32 cellular contexts compared by ENCODE assay signal in genomic region chr5:137105351-137105750, GRCh38.
"Had no signal": no experiment of that assay in that cellular context is flagged by ENCODE, and none has a peak within 500 bp of the region (broad histone marks: within the 10 kb centered on the region; RNA-seq: fewer than 3 reads in every experiment).

No MANE protein-coding gene starts in this region.

- H3K4me3 ChIP-seq: MG63 had no signal

- H3K9me3 ChIP-seq: MG63 had no signal

- DNase-seq: Karpas-422, Kasumi-1, MG63, MM.1S, MV-4-11, NCI-H1048, NCI-H1092, NCI-H1092 treated with DMSO at 0.1 percent for 48 hours, NCI-H1417 treated with DMSO at 0.1 percent for 48 hours, NCI-H1436, NCI-H1436 treated with DMSO at 0.1 percent for 48 hours, NCI-H146, NCI-H1694, NCI-H1694 treated with DMSO at 0.1 percent for 48 hours, NCI-H187, NCI-H187 treated with DMSO at 0.1 percent for 48 hours, NCI-H1930, NCI-H2029, NCI-H2029 treated with DMSO at 0.1 percent for 48 hours, NCI-H2081, NCI-H2081 treated with DMSO at 0.1 percent for 48 hours, NCI-H2107, NCI-H2171, NCI-H2171 treated with DMSO at 0.1 percent for 48 hours, NCI-H226, NCI-H345, NCI-H446, NCI-H446 treated with DMSO at 0.1 percent for 48 hours, NCI-H510A, NCI-H510A treated with DMSO at 0.1 percent for 48 hours, NCI-H524 had no signal

- H3K27me3 ChIP-seq: MG63 had no signal

- H3K27ac ChIP-seq: KMS-11 had no signal
